ENCODE assay signal across 21 cellular contexts in the genomic region with DNA sequence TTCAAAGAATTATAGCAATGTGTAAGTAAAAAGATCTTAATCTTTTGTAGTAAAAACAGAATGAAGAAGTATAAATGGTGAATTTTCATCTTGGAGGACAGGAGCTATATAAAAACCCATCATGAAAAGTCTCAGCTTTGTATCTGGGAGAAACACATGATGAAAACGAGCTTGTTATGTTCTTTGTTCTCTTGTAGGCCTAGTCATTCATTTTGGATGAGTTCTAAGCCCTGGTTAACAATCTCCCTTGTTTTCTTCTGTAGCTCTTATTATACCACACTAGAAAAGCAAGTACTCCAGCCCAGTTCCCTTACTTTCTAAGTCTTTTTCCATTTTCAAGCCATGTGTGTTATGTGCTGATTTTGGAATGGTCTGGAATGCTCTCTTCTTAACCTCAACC.
"Had no signal": no experiment of that assay in that cellular context is flagged by ENCODE, and none has a peak within 500 bp of the region (broad histone marks: within the 10 kb centered on the region; RNA-seq: fewer than 3 reads in every experiment).

No MANE protein-coding gene starts in this region.

- H3K27ac ChIP-seq: lower lobe of right lung, psoas muscle, transverse colon, vagina, VCaP had no signal

- H3K4me3 ChIP-seq: lower lobe of right lung, psoas muscle, transverse colon, vagina had no signal

- FAIRE-seq: bronchial epithelial cell, kidney had no signal

- H3K36me3 ChIP-seq: lower lobe of right lung, transverse colon, vagina had no signal

- H3K27me3 ChIP-seq: transverse colon, vagina had no signal

- DNase-seq: activated CD4-positive, alpha-beta T cell treated with anti-CD3 and anti-CD28 coated beads, Interleukin-2, amount 10 ng/mL, durations not matched to agents 7 days and 5 days; activated CD4-positive, CD25-positive, alpha-beta regulatory T cell treated with anti-CD3 and anti-CD28 coated beads, Interleukin-2, amount 50 U/mL, for 72 hours; activated CD8-positive, alpha-beta memory T cell treated with anti-CD3 and anti-CD28 coated beads, Interleukin-2, amount 10 ng/mL, durations not matched to agents 7 days and 5 days; activated CD8-positive, alpha-beta T cell treated with anti-CD3 and anti-CD28 coated beads for 36 hours; activated gamma-delta T cell treated with Interleukin-2 at 50 U/mL for 16 hours; activated T-cell treated with anti-CD3 and anti-CD28 coated beads for 4 hours; effector CD8-positive, alpha-beta T cell; erythroblast; foreskin fibroblast; kidney; lower lobe of right lung; naive thymus-derived CD4-positive, alpha-beta T cell; psoas muscle; right cardiac atrium; stimulated activated CD4-positive, alpha-beta T cell treated with anti-CD3 and anti-CD28 coated beads, Interleukin-12 subunit alpha, Interleukin-12 subunit beta, amount 100 ng/mL, for 4 hours; stimulated activated CD4-positive, alpha-beta T cell treated with anti-CD3 and anti-CD28 coated beads, Interleukin-4, amount 100 ng/mL, for 4 hours; stimulated activated naive CD8-positive, alpha-beta T cell treated with anti-CD3 and anti-CD28 coated beads, Interleukin-15, Interleukin-2, amounts not matched to agents 100 U/mL and 50 U/mL, for 24 hours; transverse colon had no signal
